1 cellular context compared by ENCODE assay signal in the genomic region with DNA sequence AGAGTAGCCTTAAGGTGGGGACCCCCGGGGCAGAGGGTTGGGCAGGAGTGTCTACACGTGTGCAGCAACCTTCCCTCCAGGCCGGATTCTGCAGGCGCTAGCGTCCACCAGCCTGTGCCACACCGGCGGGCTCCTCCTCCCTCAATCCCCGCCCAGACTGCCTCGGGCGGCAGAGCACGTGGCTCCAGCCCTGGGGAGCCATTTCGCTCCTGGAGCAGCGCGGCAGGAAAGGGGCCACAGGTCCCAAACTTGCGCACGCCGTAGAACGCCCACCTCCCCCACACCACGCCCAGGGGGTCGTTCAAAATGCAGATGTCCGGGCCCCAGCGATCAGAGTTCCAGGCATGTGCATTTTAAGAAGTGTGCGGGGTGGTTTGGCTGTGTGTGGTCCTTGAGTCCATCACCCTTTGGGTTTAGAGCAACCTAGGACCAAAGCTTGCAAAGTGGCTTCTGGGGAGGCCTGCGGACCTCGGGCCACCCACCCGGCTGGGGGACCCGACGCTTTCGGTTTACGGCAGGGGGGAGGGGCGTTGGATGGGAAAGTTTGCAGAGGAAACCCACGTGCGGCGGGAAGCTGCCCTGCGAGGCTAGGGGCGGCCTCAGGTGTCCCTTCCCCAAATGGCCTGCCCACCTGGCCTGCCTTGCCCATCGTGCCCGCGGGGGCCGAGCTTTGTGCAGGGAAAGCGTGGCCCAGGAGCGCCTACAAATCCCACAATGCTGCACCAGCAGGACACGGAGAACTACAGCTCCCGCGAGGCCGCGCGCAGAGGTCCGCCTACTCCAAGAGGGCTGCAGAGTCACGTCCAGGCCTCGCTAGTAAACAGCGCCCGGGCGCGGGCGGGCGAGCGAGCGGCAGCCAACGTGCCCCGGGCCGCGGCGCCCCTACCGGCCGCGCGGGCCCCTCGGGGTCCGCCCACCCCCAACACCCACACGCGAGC.
A peak's percentile ranks its signal among the peaks of the same experiment; 100 is the strongest.
TF ChIP-seq lines count a peak whose summit lies in the region.

No MANE protein-coding gene starts in this region.

TF ChIP-seq in WTC11, 78 proteins besides CTCF, POLR2A, EP300 and RAD21 (continued from another document):
- TF ChIP-seq, protein P1, sequence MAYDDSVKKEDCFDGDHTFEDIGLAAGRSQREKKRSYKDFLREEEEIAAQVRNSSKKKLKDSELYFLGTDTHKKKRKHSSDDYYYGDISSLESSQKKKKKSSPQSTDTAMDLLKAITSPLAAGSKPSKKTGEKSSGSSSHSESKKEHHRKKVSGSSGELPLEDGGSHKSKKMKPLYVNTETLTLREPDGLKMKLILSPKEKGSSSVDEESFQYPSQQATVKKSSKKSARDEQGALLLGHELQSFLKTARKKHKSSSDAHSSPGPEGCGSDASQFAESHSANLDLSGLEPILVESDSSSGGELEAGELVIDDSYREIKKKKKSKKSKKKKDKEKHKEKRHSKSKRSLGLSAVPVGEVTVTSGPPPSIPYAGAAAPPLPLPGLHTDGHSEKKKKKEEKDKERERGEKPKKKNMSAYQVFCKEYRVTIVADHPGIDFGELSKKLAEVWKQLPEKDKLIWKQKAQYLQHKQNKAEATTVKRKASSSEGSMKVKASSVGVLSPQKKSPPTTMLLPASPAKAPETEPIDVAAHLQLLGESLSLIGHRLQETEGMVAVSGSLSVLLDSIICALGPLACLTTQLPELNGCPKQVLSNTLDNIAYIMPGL (CRISPR knock-in tag; IDR thresholded peaks at IDR 0.05): peak; percentile 86; the same call in 1 of the 2 replicates
- no peak for TF ChIP-seq CDX4 (CRISPR knock-in tag; IDR thresholded peaks at IDR 0.05; ENCODE audit: borderline replicate concordance)
- TF ChIP-seq JUN (CRISPR knock-in tag; IDR thresholded peaks at IDR 0.05): peak; percentile 68; the same call in 1 of the 2 replicates
